19 cellular contexts compared by ENCODE assay signal in the genomic region with DNA sequence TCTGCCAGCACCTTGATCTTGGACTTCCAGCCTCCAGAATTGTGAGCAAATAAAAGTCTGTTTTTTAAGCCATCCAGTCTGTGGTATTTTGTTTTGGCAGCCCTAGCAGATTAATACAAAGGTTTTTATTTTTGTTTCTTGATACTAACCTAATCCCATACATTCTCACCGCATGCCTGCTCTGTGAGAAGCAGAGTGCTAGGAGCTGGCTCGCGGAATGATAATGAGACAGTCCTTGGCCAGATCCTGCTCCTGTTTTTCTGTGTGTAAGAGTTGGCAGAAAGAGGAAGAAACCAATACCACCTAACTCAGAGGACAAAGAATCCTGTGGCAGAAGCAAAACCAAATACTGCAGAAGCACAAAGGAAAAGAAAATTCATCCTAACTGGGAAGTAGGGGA.
"Had no signal": no experiment of that assay in that cellular context is flagged by ENCODE, and none has a peak within 500 bp of the region (broad histone marks: within the 10 kb centered on the region; RNA-seq: fewer than 3 reads in every experiment).

No MANE protein-coding gene starts in this region.

- DNase-seq: activated CD4-positive, alpha-beta T cell treated with anti-CD3 and anti-CD28 coated beads, Interleukin-2, amount 50 U/mL, for 1 hour; activated CD4-positive, CD25-positive, alpha-beta regulatory T cell; activated naive CD4-positive, alpha-beta T cell treated with Interleukin-2 at 50 U/mL for 16 hours; colonic mucosa; esophagus squamous epithelium; heart left ventricle; immature natural killer cell; left cardiac atrium; lower lobe of right lung; posterior cingulate gyrus; retina; stimulated activated CD4-positive, alpha-beta T cell treated with anti-CD3 and anti-CD28 coated beads, Interleukin-15, amount 100 ng/mL, for 24 hours; stimulated activated CD4-positive, alpha-beta T cell treated with anti-CD3 and anti-CD28 coated beads, Interleukin-4, amount 100 ng/mL, for 24 hours; stimulated activated naive CD4-positive, alpha-beta T cell; tibial artery had no signal

- H3K4me1 Mint-ChIP-seq: immature natural killer cell had no signal

- H3K9me3 Mint-ChIP-seq: activated T-helper 1 cell treated with anti-CD3 and anti-CD28 coated beads, Interleukin-12 subunit alpha, Interleukin-12 subunit beta, Interleukin-2, Interleukin-4 antibody, amounts not matched to agents 30 ng/mL and 10 ng/mL and 1 ng/mL, durations not matched to agents 14 hours and 24 hours and 36 hours; immature natural killer cell; T-helper 2 cell treated with Interferon-gamma antibody and Interleukin-4, amounts not matched to agents 5 μg/mL and 100 μg/mL, for 36 hours had no signal

- H3K27ac Mint-ChIP-seq: activated T-helper 1 cell treated with anti-CD3 and anti-CD28 coated beads, Interleukin-12 subunit alpha, Interleukin-12 subunit beta, Interleukin-2, Interleukin-4 antibody, amounts not matched to agents 30 ng/mL and 10 ng/mL and 1 ng/mL, durations not matched to agents 14 hours and 24 hours and 36 hours; T-helper 2 cell treated with Interferon-gamma antibody and Interleukin-4, amounts not matched to agents 5 μg/mL and 100 μg/mL, for 36 hours had no signal

- H3K27ac ChIP-seq: ascending aorta, colonic mucosa, esophagus squamous epithelium, heart left ventricle, lower lobe of right lung, neutrophil, tibial artery had no signal

- H3K4me3 Mint-ChIP-seq: activated T-helper 1 cell treated with anti-CD3 and anti-CD28 coated beads, Interleukin-12 subunit alpha, Interleukin-12 subunit beta, Interleukin-2, Interleukin-4 antibody, amounts not matched to agents 30 ng/mL and 10 ng/mL and 1 ng/mL, durations not matched to agents 14 hours and 24 hours and 36 hours; immature natural killer cell; T-helper 2 cell treated with Interferon-gamma antibody and Interleukin-4, amounts not matched to agents 5 μg/mL and 100 μg/mL, for 36 hours had no signal

- H3K4me1 ChIP-seq: ascending aorta, colonic mucosa, esophagus squamous epithelium, heart left ventricle, lower lobe of right lung, tibial artery had no signal

- H3K27me3 ChIP-seq: ascending aorta, colonic mucosa, esophagus squamous epithelium, heart left ventricle, neutrophil, tibial artery had no signal
